Comparison of ENCODE assay signal across 14 cellular contexts in the genomic region with DNA sequence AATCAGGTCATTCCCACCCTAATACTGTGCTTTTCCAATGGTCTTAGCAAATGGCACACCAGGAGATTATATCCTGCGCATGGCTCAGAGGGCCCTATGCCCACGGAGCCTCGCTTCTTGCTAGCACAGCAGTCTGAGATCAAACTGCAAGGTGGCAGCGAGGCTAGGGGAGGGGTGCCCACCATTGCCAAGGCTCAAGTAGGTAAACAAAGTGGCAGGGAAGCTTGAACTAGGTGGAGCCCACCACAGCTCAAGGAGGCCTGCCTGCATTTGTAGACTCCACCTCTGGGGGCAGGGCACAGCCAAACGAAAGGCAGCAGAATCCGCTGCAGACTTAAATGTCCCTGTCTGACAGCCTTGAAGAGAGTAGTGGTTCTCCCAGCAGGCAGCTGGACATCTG. TPM values are rescaled to one million over a fixed set of nuclear protein-coding genes. Genes with fewer than 3 reads are reported as not detected.
"Had no signal": no experiment of that assay in that cellular context is flagged by ENCODE, and none has a peak within 500 bp of the region (broad histone marks: within the 10 kb centered on the region; RNA-seq: fewer than 3 reads in every experiment).

No MANE protein-coding gene starts in this region.

RNA-seq across cellular contexts. Expression of a gene that starts 23.5 kb away (rescaled TPM):
- total RNA-seq: activated B cell treated with CpG ODN at 0.5 μM for 24 hours; activated CD4-positive, alpha-beta memory T cell treated with anti-CD3 and anti-CD28 coated beads for 36 hours; activated CD4-positive, alpha-beta memory T cell treated with anti-CD3 and anti-CD28 coated beads, Interleukin-2, amount 10 ng/mL, durations not matched to agents 7 days and 5 days; activated CD4-positive, alpha-beta T cell treated with anti-CD3 and anti-CD28 coated beads for 36 hours; activated CD4-positive, alpha-beta T cell treated with anti-CD3 and anti-CD28 coated beads, Interleukin-2, amount 10 ng/mL, durations not matched to agents 24 days and 14 days; activated CD4-positive, alpha-beta T cell treated with anti-CD3 and anti-CD28 coated beads, Interleukin-2, amount 10 ng/mL, durations not matched to agents 7 days and 5 days; activated CD8-positive, alpha-beta memory T cell treated with anti-CD3 and anti-CD28 coated beads for 36 hours; activated CD8-positive, alpha-beta memory T cell treated with anti-CD3 and anti-CD28 coated beads, Interleukin-2, amount 10 ng/mL, durations not matched to agents 7 days and 5 days; activated CD8-positive, alpha-beta T cell treated with anti-CD3 and anti-CD28 coated beads for 36 hours; activated CD8-positive, alpha-beta T cell treated with anti-CD3 and anti-CD28 coated beads, Interleukin-2, amount 10 ng/mL, durations not matched to agents 7 days and 5 days; T-helper 1 cell treated with Interleukin-12 subunit alpha and Interleukin-12 subunit beta and Interleukin-4 antibody, amounts not matched to agents 30 ng/mL and 1 ng/mL, for 36 hours; T-helper 17 cell; T-helper 2 cell treated with Interferon-gamma antibody and Interleukin-4, amounts not matched to agents 100 ng/mL and 5 ng/mL, for 36 hours; WTC11 had no signal
